ENCODE assay signal across 8 cellular contexts in genomic region chr11:123020968-123021367, GRCh38. TPM values are rescaled to one million over a fixed set of nuclear protein-coding genes. Genes with fewer than 3 reads are reported as not detected.
DNase-seq lines count a peak whose midpoint lies in the region; ATAC-seq, FAIRE-seq and TF ChIP-seq lines count a peak whose summit lies in the region.

No MANE protein-coding gene starts in this region.

- H3K9me3 Mint-ChIP-seq in Calu3 (ENCODE audit: low read depth, unreplicated experiment) = no peaks in the 10 kb centered on the region

- no peaks in the 10 kb centered on the region for H3K36me3 Mint-ChIP-seq in Calu3 (ENCODE audit: insufficient read depth, unreplicated experiment)

- no TSS peak for BruUV-seq in Calu3 (replicated peaks; lab: Mats Ljungman, UMichigan)

- no peak overlapping the region for H4K91ac ChIP-seq in neuronal stem cell (ENCODE audit: low read depth, low read length, poor library complexity)

- no peaks in the 10 kb centered on the region for H3K79me1 ChIP-seq in neuronal stem cell (ENCODE audit: low read depth, low read length)

- H3K4me2 ChIP-seq in neuronal stem cell (ENCODE audit: insufficient read depth, low read length, poor library complexity, severe bottlenecking) = no peak overlapping the region

- in situ Hi-C loops in SK-MEL-5 (cut with HindIII; ENCODE audit: low pct_unique_long_range_greater_than_20kb, low sequenced_read_pairs) = no loop called here
- in situ Hi-C loops in T47D (cut with HindIII; ENCODE audit: low pct_unique_long_range_greater_than_20kb, low sequenced_read_pairs) = no loop called here

- no peak overlapping the region for H2AFZ ChIP-seq in neuronal stem cell (ENCODE audit: low read length)

- no peak overlapping the region for H3K9ac ChIP-seq in neuronal stem cell (ENCODE audit: low read depth, low read length, poor library complexity)

- no peak overlapping the region for H3K4ac ChIP-seq in neuronal stem cell (ENCODE audit: low read length)

- no peaks in the 10 kb centered on the region for H3K27me3 Mint-ChIP-seq in Calu3 (ENCODE audit: unreplicated experiment)

- no peaks in the 10 kb centered on the region for H3K9me3 ChIP-seq in neuronal stem cell (replicated peaks in 1 of 2; ENCODE audit: control insufficient read depth in 2 of 2, insufficient read depth in 1 of 2, low read depth in 1 of 2, low read length in 2 of 2)

- H3K18ac ChIP-seq in neuronal stem cell (ENCODE audit: low read length) = no peak overlapping the region

- FAIRE-seq in GM19239 (lab: Jason Lieb, UNC) = peak; percentile 60

- no peak overlapping the region for H3K14ac ChIP-seq in neuronal stem cell (ENCODE audit: low read length)

- no peak overlapping the region for H2BK15ac ChIP-seq in neuronal stem cell (ENCODE audit: low read length)

- H3K4me3 ChIP-seq in neuronal stem cell (ENCODE audit: low read length in 2 of 2) = no peak overlapping the region

- H2BK5ac ChIP-seq in neuronal stem cell (ENCODE audit: low read length) = no peak overlapping the region

- H3K23ac ChIP-seq in neuronal stem cell (ENCODE audit: low read depth, low read length, poor library complexity) = no peak overlapping the region

- no peak overlapping the region for H2BK12ac ChIP-seq in neuronal stem cell (ENCODE audit: low read length)

- WGBS in neuronal stem cell (ENCODE audit: extremely low coverage in 2 of 2, insufficient read length in 2 of 2, insufficient replicate concordance in 1 of 2), 2 donors = no CpG with 5 or more reads among the region's 2 CpGs

- no peak overlapping the region for H2BK120ac ChIP-seq in neuronal stem cell (ENCODE audit: low read depth, low read length)

- H3K4me3 Mint-ChIP-seq in Calu3 (ENCODE audit: low read depth, unreplicated experiment) = no peak overlapping the region

- H4K8ac ChIP-seq in neuronal stem cell (ENCODE audit: low read depth, low read length) = no peak overlapping the region

- H3K27me3 ChIP-seq in neuronal stem cell (ENCODE audit: control insufficient read depth in 3 of 3, insufficient read depth in 3 of 3, low read depth in 1 of 3, low read length in 3 of 3) = peaks cover 0 to 14% (median 0%) of the 10 kb centered on the region in 3 experiments

- H3K27ac ChIP-seq in neuronal stem cell (replicated peaks; ENCODE audit: low read length) = no peak overlapping the region

- H2AK5ac ChIP-seq in neuronal stem cell (ENCODE audit: low read depth, low read length) = no peak overlapping the region

- peaks cover 7% of the 10 kb centered on the region for H3K4me1 Mint-ChIP-seq in Calu3 (ENCODE audit: low read depth, unreplicated experiment)

- CTCF ChIA-PET in Calu3 (lab: Charles Lee) = interaction anchor here (0.7 to 1.4 kb wide), 10 partner anchors 12 to 1662 kb away, joined by 3 to 15 read pairs (median 4); no protein-coding TSS in a partner anchor

- intact Hi-C loops in Calu3 (cut with micrococcal nuclease; ENCODE audit: unreplicated experiment) = loop anchor here (1.0 to 5.0 kb wide), 4 partner anchors 139 to 439 kb away; partner anchors contain the start of gene JHY

- no peaks in the 10 kb centered on the region for H3K36me3 ChIP-seq in neuronal stem cell (replicated peaks in 1 of 2; ENCODE audit: control insufficient read depth in 2 of 2, insufficient read depth in 2 of 2, low read length in 2 of 2)

- DNase-seq in Calu3 (peak; percentile 31), GM19239 (ENCODE audit: insufficient read length, low spot score) (peak; percentile 40), Kasumi-1 (lab: John Stamatoyannopoulos, UW) (peak; percentile 92 to 94), SK-MEL-5 (ENCODE audit: low read depth, low spot score) (peak; percentile 74), T47D (ENCODE audit: low read depth in 1 of 2, low spot score in 1 of 2) (peak; percentile 81 to 85), lung microvascular endothelial cell (ENCODE audit: low read depth in 2 of 2) (peak; percentile 53 to 58), neuronal stem cell (ENCODE audit: low spot score) (no peak)

- peaks cover 0 to 7% of the 10 kb centered on the region in 2 donors for H3K4me1 ChIP-seq in neuronal stem cell (ENCODE audit: control insufficient read depth in 2 of 2, insufficient read depth in 1 of 2, low read depth in 1 of 2, low read length in 2 of 2)

- TF ChIP-seq CTCF in Calu3 (IDR thresholded peaks at IDR 0.05; ENCODE audit: unreplicated experiment) = no peak

- no peak for ATAC-seq in GM21390 (IDR thresholded peaks at IDR 0.05; ENCODE audit: unreplicated experiment)

- H3K27ac Mint-ChIP-seq in Calu3 (ENCODE audit: unreplicated experiment) = no peak overlapping the region

RNA-seq across cellular contexts. Expression of gene BSX, which starts 39.3 kb away (rescaled TPM):
- total RNA-seq in Calu3 (2022) = not detected in 2 replicates
- total RNA-seq in SK-MEL-5 (2014; rRNA removed; shearing (Covaris generic)) = not detected in 2 replicates
- not detected in 2 replicates for polyA plus RNA-seq in SK-MEL-5 (2015; cell fraction: cytosol; rRNA removed)
- not detected in 2 replicates for polyA plus RNA-seq in SK-MEL-5 (2015; cell fraction: nucleus; rRNA removed)
- not detected in 2 replicates for total RNA-seq in lung microvascular endothelial cell
- polyA plus RNA-seq in neuronal stem cell (2013, experiment 1 of 2) = not detected
- polyA plus RNA-seq in neuronal stem cell (2013, experiment 2 of 2) = not detected

RNA-seq across cellular contexts. Expression of gene HSPA8, which starts 41.0 kb away (rescaled TPM):
- total RNA-seq in Calu3 (2022) (1,511 and 1,624 TPM in 2 replicates), lung microvascular endothelial cell (1,264 and 1,937 TPM in 2 replicates)
- 5,337 and 5,709 TPM in 2 replicates for total RNA-seq in SK-MEL-5 (2014; rRNA removed; shearing (Covaris generic))
- polyA plus RNA-seq in SK-MEL-5 (2015; cell fraction: cytosol; rRNA removed) = 2,671 and 3,644 TPM in 2 replicates
- polyA plus RNA-seq in SK-MEL-5 (2015; cell fraction: nucleus; rRNA removed) = 1,833 and 2,507 TPM in 2 replicates
- polyA plus RNA-seq in neuronal stem cell (2013, experiment 1 of 2) = 406 TPM
- 401 TPM for polyA plus RNA-seq in neuronal stem cell (2013, experiment 2 of 2)
